ENCODE assay signal across 18 cellular contexts in genomic region chr3:42511196-42511595, GRCh38. TPM values are rescaled to one million over a fixed set of nuclear protein-coding genes. Genes with fewer than 3 reads are reported as not detected.
DNase-seq lines count a peak whose midpoint lies in the region; ATAC-seq and TF ChIP-seq lines count a peak whose summit lies in the region.
"Had no signal": no experiment of that assay in that cellular context is flagged by ENCODE, and none has a peak within 500 bp of the region (broad histone marks: within the 10 kb centered on the region; RNA-seq: fewer than 3 reads in every experiment).

No MANE protein-coding gene starts in this region.

- H3K4me3 Mint-ChIP-seq in CD4-positive, alpha-beta memory T cell = no peak overlapping the region
- no peak overlapping the region for H3K4me3 Mint-ChIP-seq in stimulated activated effector memory CD8-positive, alpha-beta T cell treated with anti-CD3 and anti-CD28 coated beads, Interleukin-12 subunit alpha, Interleukin-12 subunit beta, amount 100 ng/mL, for 72 hours
- no peak overlapping the region for H3K4me3 Mint-ChIP-seq in glutamatergic neuron (ENCODE audit: unreplicated experiment)
- H3K4me3 Mint-ChIP-seq: IgD-negative memory B cell had no signal

- no peak for ATAC-seq in left lung
- ATAC-seq in stimulated activated effector memory CD8-positive, alpha-beta T cell treated with anti-CD3 and anti-CD28 coated beads, Interleukin-12 subunit alpha, Interleukin-12 subunit beta, amount 100 ng/mL, for 72 hours = no peak
- no peak for ATAC-seq in HG03108 (IDR thresholded peaks at IDR 0.05; ENCODE audit: unreplicated experiment)
- ATAC-seq in psoas muscle = no peak

- TF ChIP-seq CTCF in Peyer's patch (IDR thresholded peaks at IDR 0.05) (no peak), left lung (IDR thresholded peaks at IDR 0.05) (no peak), psoas muscle (IDR thresholded peaks at IDR 0.05) (no peak), glutamatergic neuron (IDR thresholded peaks at IDR 0.05; ENCODE audit: partially characterized antibody, unreplicated experiment) (no peak)

- peaks cover 4% of the 10 kb centered on the region for H3K36me3 ChIP-seq in CD4-positive, alpha-beta memory T cell (ENCODE audit: insufficient read depth, low read length)
- H3K36me3 ChIP-seq in Peyer's patch (no peaks in the 10 kb centered on the region), left lung (peaks cover 0 to 20% of the 10 kb centered on the region in 2 donors), psoas muscle (ENCODE audit: insufficient read depth in 1 of 2, low read depth in 1 of 2) (no peaks in the 10 kb centered on the region)
- H3K36me3 ChIP-seq: HAP-1, SJCRH30 had no signal

- POLR2A ChIA-PET in CD4-positive, alpha-beta memory T cell (lab: Charles Lee; ENCODE audit: partially characterized antibody) = interaction anchor here (4.8 kb wide), 1 partner anchor 9 kb away, joined by 25 read pairs; the partner anchor contains the start of gene VIPR1

- no peaks in the 10 kb centered on the region for H3K9me3 ChIP-seq in CD4-positive, alpha-beta memory T cell (ENCODE audit: control insufficient read depth in 1 of 2, low read length in 2 of 2)
- H3K9me3 ChIP-seq in Peyer's patch (no peaks in the 10 kb centered on the region), left lung (no peaks in the 10 kb centered on the region), psoas muscle (no peaks in the 10 kb centered on the region)
- H3K9me3 ChIP-seq: HAP-1, SJCRH30 had no signal

- H3K27me3 ChIP-seq in CD4-positive, alpha-beta memory T cell (ENCODE audit: insufficient read depth, low read length) = no peaks in the 10 kb centered on the region
- H3K27me3 ChIP-seq in Peyer's patch (no peaks in the 10 kb centered on the region), left lung (no peaks in the 10 kb centered on the region), psoas muscle (ENCODE audit: insufficient read depth in 3 of 3, low read length in 2 of 3) (peaks cover 0 to 5% (median 2%) of the 10 kb centered on the region in 3 donors)
- H3K27me3 ChIP-seq: SJCRH30 had no signal

- no peak overlapping the region for H3K4me3 ChIP-seq in CD4-positive, alpha-beta memory T cell (ENCODE audit: low read length in 2 of 2)
- H3K4me3 ChIP-seq in Peyer's patch (no peak overlapping the region), left lung (no peak overlapping the region), psoas muscle (no peak overlapping the region)
- H3K4me3 ChIP-seq: HAP-1, SJCRH30 had no signal

- 57 to 76% (median 67%) methylated on average over 1 of the region's 1 CpG for WGBS in psoas muscle, 3 donors

- CTCF ChIA-PET in CD4-positive, alpha-beta memory T cell (lab: Charles Lee; ENCODE audit: partially characterized antibody) = interaction anchor here (1.8 to 50.4 kb wide), 3 partner anchors 9 to 33 kb away, joined by 4 to 1823 read pairs (median 22); partner anchors contain the start of gene VIPR1

- peak overlapping the region in 4 of 7 donors; percentile 39 to 82 (median 73) for H3K27ac Mint-ChIP-seq in CD4-positive, alpha-beta memory T cell
- H3K27ac Mint-ChIP-seq in stimulated activated effector memory CD8-positive, alpha-beta T cell treated with anti-CD3 and anti-CD28 coated beads, Interleukin-12 subunit alpha, Interleukin-12 subunit beta, amount 100 ng/mL, for 72 hours = peak overlapping the region; percentile 17
- no peak overlapping the region for H3K27ac Mint-ChIP-seq in glutamatergic neuron (ENCODE audit: unreplicated experiment)

- H3K36me3 Mint-ChIP-seq in CD4-positive, alpha-beta memory T cell = peaks cover 13 to 29% of the 10 kb centered on the region in 2 donors
- H3K36me3 Mint-ChIP-seq in stimulated activated effector memory CD8-positive, alpha-beta T cell treated with anti-CD3 and anti-CD28 coated beads, Interleukin-12 subunit alpha, Interleukin-12 subunit beta, amount 100 ng/mL, for 72 hours = no peaks in the 10 kb centered on the region
- no peaks in the 10 kb centered on the region for H3K36me3 Mint-ChIP-seq in glutamatergic neuron (ENCODE audit: unreplicated experiment)

- no peaks in the 10 kb centered on the region for H3K9me3 Mint-ChIP-seq in CD4-positive, alpha-beta memory T cell
- H3K9me3 Mint-ChIP-seq in stimulated activated effector memory CD8-positive, alpha-beta T cell treated with anti-CD3 and anti-CD28 coated beads, Interleukin-12 subunit alpha, Interleukin-12 subunit beta, amount 100 ng/mL, for 72 hours = no peaks in the 10 kb centered on the region
- H3K9me3 Mint-ChIP-seq in glutamatergic neuron (ENCODE audit: unreplicated experiment) = peaks cover 3% of the 10 kb centered on the region
- H3K9me3 Mint-ChIP-seq: IgD-negative memory B cell had no signal

- no peaks in the 10 kb centered on the region for H3K27me3 Mint-ChIP-seq in CD4-positive, alpha-beta memory T cell
- H3K27me3 Mint-ChIP-seq in glutamatergic neuron (ENCODE audit: unreplicated experiment) = peaks cover 5% of the 10 kb centered on the region

- H3K4me1 Mint-ChIP-seq in CD4-positive, alpha-beta memory T cell = peaks cover 30 to 70% (median 48%) of the 10 kb centered on the region in 4 donors
- H3K4me1 Mint-ChIP-seq in stimulated activated effector memory CD8-positive, alpha-beta T cell treated with anti-CD3 and anti-CD28 coated beads, Interleukin-12 subunit alpha, Interleukin-12 subunit beta, amount 100 ng/mL, for 72 hours = peaks cover 5% of the 10 kb centered on the region
- H3K4me1 Mint-ChIP-seq in glutamatergic neuron (ENCODE audit: low read depth, unreplicated experiment) = no peaks in the 10 kb centered on the region

- H3K27ac ChIP-seq in CD4-positive, alpha-beta memory T cell (ENCODE audit: low read depth, low read length) = no peak overlapping the region
- peak overlapping the region in 3 of 4 donors; percentile 44 to 95 (median 89) for H3K27ac ChIP-seq in Peyer's patch
- peak overlapping the region; percentile 19 to 39 for H3K27ac ChIP-seq in left lung
- H3K27ac ChIP-seq in psoas muscle = no peak overlapping the region
- H3K27ac ChIP-seq: SJCRH30 had no signal

- no peak for DNase-seq in CD4-positive, alpha-beta memory T cell
- DNase-seq in Peyer's patch (peak in 1 of 3 donors; percentile 71), left lung (no peak), psoas muscle (no peak), glutamatergic neuron (no peak)
- DNase-seq in stimulated activated effector memory CD8-positive, alpha-beta T cell treated with anti-CD3 and anti-CD28 coated beads, Interleukin-12 subunit alpha, Interleukin-12 subunit beta, amount 100 ng/mL, for 72 hours (ENCODE audit: low spot score in 2 of 2) = no peak
- DNase-seq: EL, NCI-H1436, NCI-H2081, NCI-H524 treated with DMSO at 0.1 percent for 48 hours, RPMI8226, SJCRH30 had no signal

- intact Hi-C loops in CD4-positive, alpha-beta memory T cell (cut with micrococcal nuclease) = no loop called here
- intact Hi-C loops in left lung (cut with DNase I) = no loop called here
- intact Hi-C loops in psoas muscle (cut with DNase I) = no loop called here

- H3K4me1 ChIP-seq in CD4-positive, alpha-beta memory T cell (ENCODE audit: insufficient read depth, low read length) = peaks cover 38% of the 10 kb centered on the region
- peaks cover 0 to 70% (median 14%) of the 10 kb centered on the region in 4 donors for H3K4me1 ChIP-seq in Peyer's patch
- H3K4me1 ChIP-seq in left lung = peaks cover 7 to 54% of the 10 kb centered on the region in 2 donors
- no peaks in the 10 kb centered on the region for H3K4me1 ChIP-seq in psoas muscle
- H3K4me1 ChIP-seq: HAP-1, SJCRH30 had no signal

- no peak for TF ChIP-seq POLR2A in Peyer's patch (IDR thresholded peaks at IDR 0.05)

RNA-seq across cellular contexts. Expression of gene VIPR1, which starts 8.8 kb away (rescaled TPM):
- 100 to 1,000 TPM in 1 of 2 experiments, 10 to 100 TPM in 1; 93.6 to 104 TPM for total RNA-seq in CD4-positive, alpha-beta memory T cell
- polyA plus RNA-seq in CD4-positive, alpha-beta memory T cell = 10 to 100 TPM; 23.1 to 30.4 TPM
- 100 to 1,000 TPM in 3 of 4 donors, 10 to 100 TPM in 1; 52.8 to 320 (median 270) TPM for total RNA-seq in Peyer's patch
- total RNA-seq in left lung = 10 to 100 TPM; 60.7 to 82.5 TPM
- total RNA-seq in psoas muscle = 1 to 10 TPM in 2 of 4 donors, under 1 TPM in 2; 0.37 to 1.8 (median 1.0) TPM
- polyA plus RNA-seq in psoas muscle = under 1 TPM; 0.28 to 0.95 (median 0.69) TPM
- total RNA-seq in glutamatergic neuron (ENCODE audit: unreplicated experiment) = not detected
- total RNA-seq: HT1080, OCI-LY7, SJCRH30 had no signal
- polyA plus RNA-seq: BJ had no signal

Comparison
In these comparisons a context has a peak if more than half of its experiments do, and no peak if none do; other contexts are left out.
1. H3K27ac ChIP-seq: peak in Peyer's patch (3 of 4) and left lung (2 of 2); none in CD4-positive, alpha-beta memory T cell (single experiment) and psoas muscle (single experiment).
2. RNA of gene VIPR1, which starts 8.8 kb away (total RNA-seq): 52.8 to 320 TPM in Peyer's patch, 93.6 to 104 TPM in CD4-positive, alpha-beta memory T cell and 60.7 to 82.5 TPM in left lung; 0.37 to 1.8 TPM in psoas muscle and not detected in glutamatergic neuron (single experiment); every median in the first group is over 10 times any median in the second.